21 cellular contexts compared by ENCODE assay signal in genomic region chr5:83172655-83173054, GRCh38.
DNase-seq lines count a peak whose midpoint lies in the region; ATAC-seq, FAIRE-seq and TF ChIP-seq lines count a peak whose summit lies in the region.
"Had no signal": no experiment of that assay in that cellular context is flagged by ENCODE, and none has a peak within 500 bp of the region (broad histone marks: within the 10 kb centered on the region; RNA-seq: fewer than 3 reads in every experiment).

No MANE protein-coding gene starts in this region.

- no peaks in the 10 kb centered on the region for H4K20me1 ChIP-seq in GM23248 (ENCODE audit: insufficient read depth)
- H4K20me1 ChIP-seq: BLaER1 had no signal

- TF ChIP-seq CTCF in fibroblast of villous mesenchyme (IDR thresholded peaks at IDR 0.05; ENCODE audit: insufficient read depth, low read depth, low read length), result no peak
- TF ChIP-seq CTCF in Calu3 (IDR thresholded peaks at IDR 0.05; ENCODE audit: unreplicated experiment), result no peak

- in situ Hi-C loops in GM23248 (cut with MboI), result no loop called here

- H3K4me1 ChIP-seq in GM23248 (ENCODE audit: insufficient read depth), result 0 out of 2 replicates have a peak, but pooled peaks cover 6% of the 10 kb centered on the region
- H3K4me1 ChIP-seq: BLaER1 had no signal

- no peaks in the 10 kb centered on the region for H3K27me3 ChIP-seq in GM23248 (replicated peaks; ENCODE audit: insufficient read depth)
- H3K27me3 ChIP-seq: BLaER1, MG63 had no signal

- intact Hi-C loops in Calu3 (cut with micrococcal nuclease; ENCODE audit: unreplicated experiment), result no loop called here

- no peaks in the 10 kb centered on the region for H3K36me3 ChIP-seq in GM23248 (ENCODE audit: low read depth)
- H3K36me3 ChIP-seq: BLaER1, MG63 had no signal

- H3K4me2 ChIP-seq in GM23248 (ENCODE audit: unreplicated experiment), result no peak overlapping the region
- H3K4me2 ChIP-seq: BLaER1 had no signal

- peak; percentile 64 for DNase-seq in GM23248
- peak; percentile 63 for DNase-seq in fibroblast of villous mesenchyme (ENCODE audit: low read depth)
- DNase-seq in stimulated activated naive B cell treated with anti-CD40 and anti-IgM and Interleukin-4, amounts not matched to agents 10 μg/mL and 1 μg/mL and 100 μg/mL, for 72 hours, result no peak
- DNase-seq in Calu3, result no peak
- no peak for DNase-seq in NCI-H526 (lab: John Stamatoyannopoulos, UW)
- DNase-seq in 8988T, result no peak
- DNase-seq: DMS 273 treated with DMSO at 0.1 percent for 48 hours, GDM1, GOT3, IMR-90, Karpas-422, MG63, NCI-H1105, NCI-H1694 treated with DMSO at 0.1 percent for 48 hours, NCI-H2107, NCI-H2227 treated with DMSO at 0.1 percent for 48 hours, NCI-H524 had no signal

- BruUV-seq in Calu3 (replicated peaks; lab: Mats Ljungman, UMichigan), result no TSS peak

- no peaks in the 10 kb centered on the region for H3F3A ChIP-seq in GM23248 (ENCODE audit: insufficient read depth)

- FAIRE-seq in endometrium (lab: Jason Lieb, UNC), result peak; percentile 85
- FAIRE-seq: GM12878, GM18507 had no signal

- no peak for ATAC-seq in stimulated activated naive B cell treated with anti-CD40 and anti-IgM and Interleukin-4, amounts not matched to agents 10 μg/mL and 1 μg/mL and 100 μg/mL, for 72 hours (replicated peaks)
- ATAC-seq: GM12878 had no signal

- 0 out of 2 replicates have a peak overlapping the region, but pooled peaks have one; percentile 14 for H2AFZ ChIP-seq in GM23248

- H3K9me3 ChIP-seq in GM23248 (ENCODE audit: low read depth), result no peaks in the 10 kb centered on the region
- H3K9me3 ChIP-seq: BLaER1, MG63 had no signal

- H3K79me2 ChIP-seq in GM23248 (ENCODE audit: insufficient read depth), result no peaks in the 10 kb centered on the region

- no peak overlapping the region for H3K9ac ChIP-seq in GM23248
- H3K9ac ChIP-seq: BLaER1 had no signal

- H3K27me3 Mint-ChIP-seq in stimulated activated naive B cell treated with anti-CD40 and anti-IgM and Interleukin-4, amounts not matched to agents 10 μg/mL and 1 μg/mL and 100 μg/mL, for 72 hours, result no peaks in the 10 kb centered on the region
- H3K27me3 Mint-ChIP-seq in Calu3 (ENCODE audit: unreplicated experiment), result no peaks in the 10 kb centered on the region

- H3K4me1 Mint-ChIP-seq in stimulated activated naive B cell treated with anti-CD40 and anti-IgM and Interleukin-4, amounts not matched to agents 10 μg/mL and 1 μg/mL and 100 μg/mL, for 72 hours, result no peaks in the 10 kb centered on the region
- H3K4me1 Mint-ChIP-seq in Calu3 (ENCODE audit: low read depth, unreplicated experiment), result no peaks in the 10 kb centered on the region

- 0 out of 2 replicates have a peak, but pooled peaks cover 4% of the 10 kb centered on the region for H3K9me2 ChIP-seq in GM23248 (ENCODE audit: insufficient read depth)

- CTCF ChIA-PET in Calu3 (lab: Charles Lee), result no interaction called here

- no peak overlapping the region for H3K4me3 Mint-ChIP-seq in stimulated activated naive B cell treated with anti-CD40 and anti-IgM and Interleukin-4, amounts not matched to agents 10 μg/mL and 1 μg/mL and 100 μg/mL, for 72 hours
- no peak overlapping the region for H3K4me3 Mint-ChIP-seq in Calu3 (ENCODE audit: low read depth, unreplicated experiment)

- H3K4me3 ChIP-seq in GM23248 (no peak overlapping the region), fibroblast of villous mesenchyme (ENCODE audit: low read depth, low read length) (no peak overlapping the region)
- H3K4me3 ChIP-seq: BLaER1, GM12878, MG63 had no signal

- no peaks in the 10 kb centered on the region for H3K36me3 Mint-ChIP-seq in stimulated activated naive B cell treated with anti-CD40 and anti-IgM and Interleukin-4, amounts not matched to agents 10 μg/mL and 1 μg/mL and 100 μg/mL, for 72 hours
- H3K36me3 Mint-ChIP-seq in Calu3 (ENCODE audit: insufficient read depth, unreplicated experiment), result no peaks in the 10 kb centered on the region

- H3K27ac ChIP-seq in GM23248, result peak overlapping the region; percentile 33
- H3K27ac ChIP-seq: BLaER1 had no signal

- H3K9me3 Mint-ChIP-seq in stimulated activated naive B cell treated with anti-CD40 and anti-IgM and Interleukin-4, amounts not matched to agents 10 μg/mL and 1 μg/mL and 100 μg/mL, for 72 hours, result no peaks in the 10 kb centered on the region
- no peaks in the 10 kb centered on the region for H3K9me3 Mint-ChIP-seq in Calu3 (ENCODE audit: low read depth, unreplicated experiment)

- peak overlapping the region; percentile 14 for H3K27ac Mint-ChIP-seq in stimulated activated naive B cell treated with anti-CD40 and anti-IgM and Interleukin-4, amounts not matched to agents 10 μg/mL and 1 μg/mL and 100 μg/mL, for 72 hours
- no peak overlapping the region for H3K27ac Mint-ChIP-seq in Calu3 (ENCODE audit: unreplicated experiment)

Comparison
In these comparisons a context has a peak if more than half of its experiments do, and no peak if none do; other contexts are left out.
1. DNase-seq: peak in GM23248 (single experiment) and fibroblast of villous mesenchyme (single experiment); none in stimulated activated naive B cell treated with anti-CD40 and anti-IgM and Interleukin-4, amounts not matched to agents 10 μg/mL and 1 μg/mL and 100 μg/mL, for 72 hours (single experiment), Calu3 (single experiment), NCI-H526 (0 of 2) and 8988T (single experiment).